Comparison of ENCODE assay signal across 1 cellular context in the genomic region with DNA sequence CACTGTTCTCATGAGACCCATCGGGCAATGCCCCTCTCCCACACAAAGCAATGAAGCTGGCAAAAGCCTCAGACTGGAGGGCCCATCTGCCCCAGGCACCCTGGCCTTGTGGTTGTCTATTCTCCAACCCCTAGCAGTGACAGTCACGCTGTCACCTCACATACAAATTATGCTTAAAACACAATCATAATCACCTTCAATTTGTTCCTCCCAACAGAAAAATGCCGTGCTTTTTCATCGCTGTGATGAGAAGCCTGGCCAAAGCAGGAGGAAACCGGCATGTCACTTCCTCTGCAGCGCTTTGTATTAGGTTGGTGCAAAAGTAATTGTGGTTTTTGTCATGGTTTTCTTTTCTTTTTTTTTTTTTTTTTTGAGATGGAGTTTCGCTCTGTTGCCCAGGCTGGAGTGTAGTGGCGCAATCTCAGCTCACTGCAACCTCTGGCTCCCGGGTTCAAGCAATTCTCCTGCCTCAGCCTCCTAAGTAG.
TF ChIP-seq lines count a peak whose summit lies in the region.
"Not testable (repeated sequence)": the region's sequence is repeated elsewhere in the genome, so short reads cannot be mapped to it uniquely, and the experiment has no call there.

No MANE protein-coding gene starts in this region.

TF ChIP-seq in K562, 482 proteins besides CTCF, POLR2A, EP300 and RAD21:
- peak; percentile 50; the same call in 1 of the 2 replicates for TF ChIP-seq ZNF644 (tag; IDR thresholded peaks at IDR 0.05; ENCODE audit: low read depth)
- TF ChIP-seq, protein P1, sequence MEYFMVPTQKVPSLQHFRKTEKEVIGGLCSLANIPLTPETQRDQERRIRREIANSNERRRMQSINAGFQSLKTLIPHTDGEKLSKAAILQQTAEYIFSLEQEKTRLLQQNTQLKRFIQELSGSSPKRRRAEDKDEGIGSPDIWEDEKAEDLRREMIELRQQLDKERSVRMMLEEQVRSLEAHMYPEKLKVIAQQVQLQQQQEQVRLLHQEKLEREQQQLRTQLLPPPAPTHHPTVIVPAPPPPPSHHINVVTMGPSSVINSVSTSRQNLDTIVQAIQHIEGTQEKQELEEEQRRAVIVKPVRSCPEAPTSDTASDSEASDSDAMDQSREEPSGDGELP (CRISPR knock-in tag; IDR thresholded peaks at IDR 0.05; ENCODE audit: borderline replicate concordance), result 0 out of 2 replicates have a peak, but pooled peaks have one; percentile 6
- peak; percentile 65 for TF ChIP-seq CEBPB (tag; IDR thresholded peaks at IDR 0.05)
- not testable (repeated sequence) for TF ChIP-seq ID3 (CRISPR knock-in tag; IDR thresholded peaks at IDR 0.05)
- TF ChIP-seq ID3 (tag; IDR thresholded peaks at IDR 0.05), result 0 out of 2 replicates have a peak, but pooled peaks have one; percentile 15
- TF ChIP-seq STAT6 (CRISPR knock-in tag; IDR thresholded peaks at IDR 0.05), result 0 out of 2 replicates have a peak, but pooled peaks have one; percentile 47
- 0 out of 2 replicates have a peak, but pooled peaks have one; percentile 29 for TF ChIP-seq SPI1 (IDR thresholded peaks at IDR 0.05; ENCODE audit: borderline replicate concordance, low read depth, low read length)
TF ChIP-seq in K562: peak in this region for 6; not testable (repeated sequence) for 476.
